Comparison of ENCODE assay signal across 7 cellular contexts in genomic region chr2:64938231-64938590, GRCh38. TPM values are rescaled to one million over a fixed set of nuclear protein-coding genes. Genes with fewer than 3 reads are reported as not detected.
A peak's percentile ranks its signal among the peaks of the same experiment; 100 is the strongest.
DNase-seq lines count a peak whose midpoint lies in the region; ATAC-seq and TF ChIP-seq lines count a peak whose summit lies in the region.
"Not testable (repeated sequence)": the region's sequence is repeated elsewhere in the genome, so short reads cannot be mapped to it uniquely, and the experiment has no call there.

No MANE protein-coding gene starts in this region.

- peaks cover 6 to 12% of the 10 kb centered on the region in 2 donors for H3K9me3 Mint-ChIP-seq in stimulated activated naive B cell treated with anti-CD40 and anti-IgM and Interleukin-4, amounts not matched to agents 10 μg/mL and 1 μg/mL and 100 μg/mL, for 72 hours

- not testable (repeated sequence) for H3K27me3 ChIP-seq in Karpas-422 (ENCODE audit: low read length); OCI-LY3 (ENCODE audit: low read depth, low read length); colonic mucosa; left lung
- peaks cover 17% of the 10 kb centered on the region for H3K27me3 ChIP-seq in osteoblast (ENCODE audit: insufficient read depth, low read length)

- H4K20me1 ChIP-seq in Karpas-422 (ENCODE audit: insufficient read depth, low read depth, low read length); OCI-LY3 (ENCODE audit: insufficient read depth, low read length); osteoblast (ENCODE audit: insufficient read depth, low read length): not testable (repeated sequence)

- peak overlapping the region; percentile 41 to 57 for H3K4me3 Mint-ChIP-seq in stimulated activated naive B cell treated with anti-CD40 and anti-IgM and Interleukin-4, amounts not matched to agents 10 μg/mL and 1 μg/mL and 100 μg/mL, for 72 hours

- H3K79me2 ChIP-seq in Karpas-422 (ENCODE audit: low read length); osteoblast (ENCODE audit: insufficient read depth, low read length): not testable (repeated sequence)
- peaks cover 46% of the 10 kb centered on the region for H3K79me2 ChIP-seq in OCI-LY3 (ENCODE audit: low read length)

- H3K36me3 ChIP-seq in Karpas-422 (ENCODE audit: insufficient read depth, low read length); colonic mucosa; left lung; osteoblast (ENCODE audit: insufficient read depth, low read length): not testable (repeated sequence)
- H3K36me3 ChIP-seq in OCI-LY3 (replicated peaks; ENCODE audit: low read depth, low read length): peaks cover 19% of the 10 kb centered on the region

- H3K9me3 ChIP-seq in Karpas-422 (ENCODE audit: low read length) (peaks cover 13% of the 10 kb centered on the region), OCI-LY3 (ENCODE audit: insufficient read depth, low read length) (peaks cover 12% of the 10 kb centered on the region; the same call in 1 of the 2 replicates)
- not testable (repeated sequence) for H3K9me3 ChIP-seq in colonic mucosa; left lung; osteoblast (ENCODE audit: low read depth, low read length)

- H3K9me2 ChIP-seq in Karpas-422 (replicated peaks; ENCODE audit: insufficient read depth, low read length): not testable (repeated sequence)

- H3K4me3 ChIP-seq in GM12865 (ENCODE audit: low read depth, low read length) (peak overlapping the region; percentile 75), Karpas-422 (ENCODE audit: low read length) (peak overlapping the region; percentile 6; the same call in 1 of the 2 replicates), OCI-LY3 (ENCODE audit: low read length) (peak overlapping the region; percentile 85), left lung (peak overlapping the region in 1 of 2 donors; percentile 20), osteoblast (ENCODE audit: insufficient read depth, low read length) (peak overlapping the region; percentile 68)
- not testable (repeated sequence) for H3K4me3 ChIP-seq in colonic mucosa

- peak overlapping the region; percentile 50 for H3K9ac ChIP-seq in Karpas-422 (ENCODE audit: low read length)
- H3K9ac ChIP-seq in OCI-LY3 (ENCODE audit: low read length): peak overlapping the region; percentile 92
- H3K9ac ChIP-seq in colonic mucosa (ENCODE audit: low read depth in 2 of 2, low read length in 2 of 2): peak overlapping the region in 1 of 2 donors; percentile 13

- not testable (repeated sequence) for H3K27ac ChIP-seq in Karpas-422 (ENCODE audit: low read length); osteoblast (ENCODE audit: low read depth, low read length)
- H3K27ac ChIP-seq in OCI-LY3 (ENCODE audit: low read length) (peak overlapping the region; percentile 92), colonic mucosa (peak overlapping the region; percentile 22), left lung (peak overlapping the region in 1 of 2 donors; percentile 11)

- H3K4me1 ChIP-seq in Karpas-422 (ENCODE audit: low read length) (peaks cover 48% of the 10 kb centered on the region), OCI-LY3 (ENCODE audit: low read length) (peaks cover 76% of the 10 kb centered on the region), left lung (peaks cover 0 to 37% of the 10 kb centered on the region in 2 donors)
- not testable (repeated sequence) for H3K4me1 ChIP-seq in colonic mucosa; osteoblast (ENCODE audit: insufficient read depth, low read length)

- peak overlapping the region; percentile 68; the same call in 1 of the 2 replicates for H2AFZ ChIP-seq in Karpas-422 (ENCODE audit: low read length)
- H2AFZ ChIP-seq in OCI-LY3 (ENCODE audit: low read depth, low read length): not testable (repeated sequence)
- H2AFZ ChIP-seq in osteoblast (ENCODE audit: low read length): peak overlapping the region; percentile 85

- TF ChIP-seq CTCF in GM12865 (IDR thresholded peaks at IDR 0.05; ENCODE audit: insufficient read depth, low read depth, low read length, missing control alignments); OCI-LY3 (IDR thresholded peaks at IDR 0.05; ENCODE audit: low read depth, low read length); colonic mucosa (IDR thresholded peaks at IDR 0.05); left lung (IDR thresholded peaks at IDR 0.05); osteoblast (IDR thresholded peaks at IDR 0.05; ENCODE audit: extremely low read depth, low read depth, low read length): not testable (repeated sequence)

- H3K4me1 Mint-ChIP-seq in stimulated activated naive B cell treated with anti-CD40 and anti-IgM and Interleukin-4, amounts not matched to agents 10 μg/mL and 1 μg/mL and 100 μg/mL, for 72 hours: peaks cover 57 to 77% of the 10 kb centered on the region in 2 donors

- intact Hi-C loops in colonic mucosa (cut with DNase I); left lung (cut with DNase I): not testable (repeated sequence)

- H3K36me3 Mint-ChIP-seq in stimulated activated naive B cell treated with anti-CD40 and anti-IgM and Interleukin-4, amounts not matched to agents 10 μg/mL and 1 μg/mL and 100 μg/mL, for 72 hours: peaks cover 8 to 21% of the 10 kb centered on the region in 2 donors

- H3K4me2 ChIP-seq in Karpas-422 (ENCODE audit: low read depth, low read length, poor library complexity, severe bottlenecking) (peak overlapping the region; percentile 59), OCI-LY3 (ENCODE audit: low read length) (peak overlapping the region; percentile 99), osteoblast (ENCODE audit: insufficient read depth, low read length) (peak overlapping the region; percentile 80)

- H3K27me3 Mint-ChIP-seq in stimulated activated naive B cell treated with anti-CD40 and anti-IgM and Interleukin-4, amounts not matched to agents 10 μg/mL and 1 μg/mL and 100 μg/mL, for 72 hours: not testable (repeated sequence)

- H3K27ac Mint-ChIP-seq in stimulated activated naive B cell treated with anti-CD40 and anti-IgM and Interleukin-4, amounts not matched to agents 10 μg/mL and 1 μg/mL and 100 μg/mL, for 72 hours: peak overlapping the region; percentile 85

- peak; percentile 45 for ATAC-seq in left lung
- ATAC-seq in stimulated activated naive B cell treated with anti-CD40 and anti-IgM and Interleukin-4, amounts not matched to agents 10 μg/mL and 1 μg/mL and 100 μg/mL, for 72 hours (replicated peaks): not testable (repeated sequence)

- not testable (repeated sequence) for DNase-seq in GM12865 (ENCODE audit: low read depth); Karpas-422; colonic mucosa; left lung; stimulated activated naive B cell treated with anti-CD40 and anti-IgM and Interleukin-4, amounts not matched to agents 10 μg/mL and 1 μg/mL and 100 μg/mL, for 72 hours
- DNase-seq in osteoblast (ENCODE audit: insufficient read length, low spot score, missing footprints): peak; percentile 22

RNA-seq across cellular contexts. Expression of gene SLC1A4, which starts 51.0 kb away (rescaled TPM):
- 114 and 120 TPM in 2 replicates for total RNA-seq in Karpas-422 (2014; rRNA removed; shearing (Covaris generic); ENCODE audit: low replicate concordance)
- total RNA-seq in colonic mucosa (10 to 100 TPM; 13.7 to 32.4 TPM), left lung (10 to 100 TPM; 16.9 to 21.9 TPM), osteoblast (47.7 and 49.2 TPM in 2 replicates)
